4 cellular contexts compared by ENCODE assay signal in the genomic region with DNA sequence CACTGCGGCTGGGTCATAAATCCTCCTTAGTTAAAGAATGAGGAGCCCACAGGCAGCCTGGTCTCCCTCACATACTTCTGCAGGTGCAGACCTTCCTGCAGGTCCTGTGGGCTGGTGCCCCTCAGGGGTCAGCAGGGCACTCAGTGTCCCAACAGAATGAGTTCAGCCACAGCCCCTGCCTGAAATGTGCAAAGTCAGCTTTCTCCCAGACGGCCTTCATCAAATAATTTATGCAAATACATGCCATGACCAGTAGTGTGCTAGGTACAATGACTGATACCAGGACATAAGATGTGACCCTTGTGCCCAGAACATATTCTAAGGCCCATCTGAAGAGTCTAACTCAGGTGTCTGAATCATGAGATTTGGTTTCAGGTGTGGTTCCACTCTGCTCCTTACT.
TF ChIP-seq lines count a peak whose summit lies in the region.

No MANE protein-coding gene starts in this region.

TF ChIP-seq in HepG2, 621 proteins besides CTCF, POLR2A, EP300 and RAD21:
- TF ChIP-seq, protein P1, sequence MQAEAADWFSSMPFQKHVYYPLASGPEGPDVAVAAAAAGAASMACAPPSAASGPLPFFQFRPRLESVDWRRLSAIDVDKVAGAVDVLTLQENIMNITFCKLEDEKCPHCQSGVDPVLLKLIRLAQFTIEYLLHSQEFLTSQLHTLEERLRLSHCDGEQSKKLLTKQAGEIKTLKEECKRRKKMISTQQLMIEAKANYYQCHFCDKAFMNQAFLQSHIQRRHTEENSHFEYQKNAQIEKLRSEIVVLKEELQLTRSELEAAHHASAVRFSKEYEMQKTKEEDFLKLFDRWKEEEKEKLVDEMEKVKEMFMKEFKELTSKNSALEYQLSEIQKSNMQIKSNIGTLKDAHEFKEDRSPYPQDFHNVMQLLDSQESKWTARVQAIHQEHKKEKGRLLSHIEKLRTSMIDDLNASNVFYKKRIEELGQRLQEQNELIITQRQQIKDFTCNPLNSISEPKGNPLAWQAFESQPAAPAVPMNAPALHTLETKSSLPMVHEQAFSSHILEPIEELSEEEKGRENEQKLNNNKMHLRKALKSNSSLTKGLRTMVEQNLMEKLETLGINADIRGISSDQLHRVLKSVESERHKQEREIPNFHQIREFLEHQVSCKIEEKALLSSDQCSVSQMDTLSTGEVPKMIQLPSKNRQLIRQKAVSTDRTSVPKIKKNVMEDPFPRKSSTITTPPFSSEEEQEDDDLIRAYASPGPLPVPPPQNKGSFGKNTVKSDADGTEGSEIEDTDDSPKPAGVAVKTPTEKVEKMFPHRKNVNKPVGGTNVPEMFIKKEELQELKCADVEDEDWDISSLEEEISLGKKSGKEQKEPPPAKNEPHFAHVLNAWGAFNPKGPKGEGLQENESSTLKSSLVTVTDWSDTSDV (CRISPR knock-in tag; IDR thresholded peaks at IDR 0.05), result no peak
- TF ChIP-seq HNRNPH1 (optimal IDR thresholded peaks at IDR 0.05; ENCODE audit: low read depth, low read length), result no peak
- TF ChIP-seq PRPF4 (IDR thresholded peaks at IDR 0.05; ENCODE audit: low read depth, low read length, poor library complexity, severe bottlenecking), result no peak
- no peak for TF ChIP-seq TEAD3 (CRISPR knock-in tag; optimal IDR thresholded peaks at IDR 0.05; ENCODE audit: borderline replicate concordance)
- no peak for TF ChIP-seq SAFB2 (CRISPR knock-in tag; IDR thresholded peaks at IDR 0.05; ENCODE audit: borderline replicate concordance, low read depth)
- no peak for TF ChIP-seq ZFP1 (CRISPR knock-in tag; IDR thresholded peaks at IDR 0.05)
- TF ChIP-seq RELA (CRISPR knock-in tag; IDR thresholded peaks at IDR 0.05), result no peak
- TF ChIP-seq MAFF (IDR thresholded peaks at IDR 0.05; ENCODE audit: low read depth, low read length), result peak; percentile 55
- TF ChIP-seq MTA1 (CRISPR knock-in tag; IDR thresholded peaks at IDR 0.05; ENCODE audit: borderline replicate concordance), result no peak
- TF ChIP-seq MAFK (conservative IDR thresholded peaks at IDR 0.05 in 1 of 2, IDR thresholded peaks at IDR 0.05 in 1 of 2; ENCODE audit: low read length in 2 of 2), result peak; percentile 52 to 83
- TF ChIP-seq ELF3 (CRISPR knock-in tag; IDR thresholded peaks at IDR 0.05), result no peak
- TF ChIP-seq HNRNPUL1 (IDR thresholded peaks at IDR 0.05; ENCODE audit: low read depth, low read length), result no peak

TF ChIP-seq in A549, 52 proteins besides CTCF, POLR2A, EP300 and RAD21:
- no peak for TF ChIP-seq EHF (CRISPR knock-in tag; IDR thresholded peaks at IDR 0.05)
- TF ChIP-seq MAFK (IDR thresholded peaks at IDR 0.05; ENCODE audit: partially characterized antibody), result peak; percentile 51
- TF ChIP-seq NFE2L2 (conservative IDR thresholded peaks at IDR 0.05; ENCODE audit: low read length), result no peak
- no peak for TF ChIP-seq JUNB (IDR thresholded peaks at IDR 0.05)
- TF ChIP-seq RNF2 (IDR thresholded peaks at IDR 0.05; ENCODE audit: borderline replicate concordance, low read depth), result no peak

TF ChIP-seq in IMR-90, 13 proteins besides CTCF, POLR2A, EP300 and RAD21:
- TF ChIP-seq MAZ (IDR thresholded peaks at IDR 0.05; ENCODE audit: borderline replicate concordance, low read depth, low read length) (no peak), MAFK (IDR thresholded peaks at IDR 0.05; ENCODE audit: low read depth, low read length) (peak; percentile 46), RCOR1 (IDR thresholded peaks at IDR 0.05; ENCODE audit: insufficient replicate concordance, low read length) (no peak)

TF ChIP-seq in K562, 482 proteins besides CTCF, POLR2A, EP300 and RAD21:
- TF ChIP-seq ZNF316 (IDR thresholded peaks at IDR 0.05), result peak; percentile 41; the same call in 1 of the 2 replicates
- no peak for TF ChIP-seq SPI1 (IDR thresholded peaks at IDR 0.05; ENCODE audit: borderline replicate concordance, low read depth, low read length)
